ENCODE assay signal across 8 cellular contexts in the genomic region with DNA sequence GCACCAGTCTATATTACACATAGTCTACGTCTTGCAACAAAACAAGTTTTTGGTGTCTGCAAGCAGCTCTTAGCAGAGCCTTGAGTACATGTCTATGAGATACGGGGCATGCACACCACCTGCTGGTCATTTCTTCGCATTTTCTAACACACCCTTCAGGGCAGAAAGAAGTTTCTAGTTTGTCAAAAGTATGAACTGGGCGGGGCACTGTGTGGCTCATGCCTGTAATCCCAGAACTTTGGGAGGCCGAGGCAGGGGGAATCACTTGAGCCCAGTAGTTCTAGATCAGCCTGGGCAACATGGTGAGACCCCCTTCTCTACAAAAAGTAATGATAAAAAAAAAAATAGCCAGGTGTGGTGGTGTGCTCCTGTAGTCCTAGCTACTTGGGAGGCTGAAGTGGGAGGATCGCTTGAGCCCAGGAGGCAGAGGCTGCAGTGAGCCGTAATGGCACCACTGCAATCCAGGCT.
DNase-seq lines count a peak whose midpoint lies in the region; ATAC-seq and TF ChIP-seq lines count a peak whose summit lies in the region.

No MANE protein-coding gene starts in this region.

- peak; percentile 66 to 82 (median 70) for DNase-seq in CD4-positive, alpha-beta memory T cell
- DNase-seq in PC-9 (peak; percentile 71 to 74), fibroblast of gingiva (ENCODE audit: low read depth) (peak; percentile 80), nephron progenitor cell (peak; percentile 49)
- peak; percentile 67 for DNase-seq in activated T-cell treated with anti-CD3 and anti-CD28 coated beads, Interleukin-2, amount 50 U/mL, for 1 hour
- DNase-seq in stimulated activated naive CD8-positive, alpha-beta T cell treated with anti-CD3 and anti-CD28 coated beads, Interleukin-15, amount 100 ng/mL, for 72 hours: peak; percentile 70 to 83

- H3K36me3 Mint-ChIP-seq in CD4-positive, alpha-beta memory T cell: no peaks in the 10 kb centered on the region
- no peaks in the 10 kb centered on the region for H3K36me3 Mint-ChIP-seq in nephron progenitor cell (ENCODE audit: low read depth)

- no peaks in the 10 kb centered on the region for H3K27me3 ChIP-seq in CD4-positive, alpha-beta memory T cell (ENCODE audit: insufficient read depth, low read length)
- H3K27me3 ChIP-seq in PC-9 (ENCODE audit: insufficient read depth, low read depth): no peaks in the 10 kb centered on the region

- H3K4me3 Mint-ChIP-seq in CD4-positive, alpha-beta memory T cell: no peak overlapping the region
- H3K4me3 Mint-ChIP-seq in nephron progenitor cell: no peak overlapping the region
- no peak overlapping the region for H3K4me3 Mint-ChIP-seq in stimulated activated naive CD8-positive, alpha-beta T cell treated with anti-CD3 and anti-CD28 coated beads, Interleukin-15, amount 100 ng/mL, for 72 hours

- H3K9me3 Mint-ChIP-seq in CD4-positive, alpha-beta memory T cell: no peaks in the 10 kb centered on the region
- H3K9me3 Mint-ChIP-seq in nephron progenitor cell: no peaks in the 10 kb centered on the region
- H3K9me3 Mint-ChIP-seq in stimulated activated naive CD8-positive, alpha-beta T cell treated with anti-CD3 and anti-CD28 coated beads, Interleukin-15, amount 100 ng/mL, for 72 hours: no peaks in the 10 kb centered on the region

- no peaks in the 10 kb centered on the region for H3K9me2 ChIP-seq in PC-9 (ENCODE audit: insufficient read depth)

- peaks cover 0 to 4% (median 1%) of the 10 kb centered on the region in 4 donors for H3K4me1 Mint-ChIP-seq in CD4-positive, alpha-beta memory T cell
- peaks cover 35% of the 10 kb centered on the region for H3K4me1 Mint-ChIP-seq in nephron progenitor cell
- peaks cover 39% of the 10 kb centered on the region for H3K4me1 Mint-ChIP-seq in stimulated activated naive CD8-positive, alpha-beta T cell treated with anti-CD3 and anti-CD28 coated beads, Interleukin-15, amount 100 ng/mL, for 72 hours

- H3K27ac ChIP-seq in CD4-positive, alpha-beta memory T cell (ENCODE audit: low read depth, low read length): no peak overlapping the region
- no peak overlapping the region for H3K27ac ChIP-seq in PC-9

- peaks cover 1% of the 10 kb centered on the region in 2 donors for H3K27me3 Mint-ChIP-seq in CD4-positive, alpha-beta memory T cell
- H3K27me3 Mint-ChIP-seq in nephron progenitor cell (ENCODE audit: low read depth, poor library complexity): peaks cover 8% of the 10 kb centered on the region
- peaks cover 20% of the 10 kb centered on the region for H3K27me3 Mint-ChIP-seq in stimulated activated naive CD8-positive, alpha-beta T cell treated with anti-CD3 and anti-CD28 coated beads, Interleukin-15, amount 100 ng/mL, for 72 hours

- no peak overlapping the region for H2AFZ ChIP-seq in PC-9

- CTCF ChIA-PET in CD4-positive, alpha-beta memory T cell (lab: Charles Lee; ENCODE audit: partially characterized antibody): interaction anchor here (0.6 to 12.4 kb wide), 14 partner anchors 18 to 707 kb away, joined by 3 to 306 read pairs (median 4); no protein-coding TSS in a partner anchor
- CTCF ChIA-PET in PC-9 (lab: Charles Lee): interaction anchor here (0.5 to 1.0 kb wide), 8 partner anchors 41 to 395 kb away, joined by 3 to 19 read pairs (median 4); no protein-coding TSS in a partner anchor

- intact Hi-C loops in CD4-positive, alpha-beta memory T cell (cut with micrococcal nuclease): loop anchor here (1.0 to 2.0 kb wide), 5 partner anchors 31 to 707 kb away; no protein-coding TSS in a partner anchor
- intact Hi-C loops in PC-9 (cut with micrococcal nuclease; ENCODE audit: unreplicated experiment): loop anchor here (1.0 to 10.0 kb wide), 7 partner anchors 31 to 706 kb away; no protein-coding TSS in a partner anchor

- POLR2A ChIA-PET in CD4-positive, alpha-beta memory T cell (lab: Charles Lee; ENCODE audit: partially characterized antibody): interaction anchor here (0.6 to 1.0 kb wide), 3 partner anchors 30 to 346 kb away, joined by 3 to 4 read pairs (median 4); no protein-coding TSS in a partner anchor
- POLR2A ChIA-PET in PC-9 (lab: Charles Lee; ENCODE audit: unreplicated experiment): no interaction called here

- H3K4me3 ChIP-seq in CD4-positive, alpha-beta memory T cell (ENCODE audit: low read length in 2 of 2): no peak overlapping the region
- H3K4me3 ChIP-seq in PC-9: no peak overlapping the region

- H3K36me3 ChIP-seq in CD4-positive, alpha-beta memory T cell (ENCODE audit: insufficient read depth, low read length): no peaks in the 10 kb centered on the region
- no peaks in the 10 kb centered on the region for H3K36me3 ChIP-seq in PC-9 (ENCODE audit: low read depth)

- no peaks in the 10 kb centered on the region for H3K79me2 ChIP-seq in PC-9 (ENCODE audit: low read depth)

- H3F3A ChIP-seq in PC-9 (ENCODE audit: insufficient read depth, low read depth): no peaks in the 10 kb centered on the region

- ATAC-seq in GM19351 (IDR thresholded peaks at IDR 0.05; ENCODE audit: unreplicated experiment) (peak; percentile 85), HG03442 (IDR thresholded peaks at IDR 0.05; ENCODE audit: unreplicated experiment) (peak; percentile 88)
- ATAC-seq in stimulated activated naive CD8-positive, alpha-beta T cell treated with anti-CD3 and anti-CD28 coated beads, Interleukin-15, amount 100 ng/mL, for 72 hours: peak; percentile 95

- TF ChIP-seq CTCF in PC-9 (conservative IDR thresholded peaks at IDR 0.05): peak; percentile 73
- TF ChIP-seq CTCF in nephron progenitor cell (IDR thresholded peaks at IDR 0.05): peak; percentile 56

- no peaks in the 10 kb centered on the region for H3K9me3 ChIP-seq in CD4-positive, alpha-beta memory T cell (ENCODE audit: control insufficient read depth in 1 of 2, low read length in 2 of 2)
- no peaks in the 10 kb centered on the region for H3K9me3 ChIP-seq in PC-9 (ENCODE audit: insufficient read depth, low read depth)

- H3K4me2 ChIP-seq in PC-9: no peak overlapping the region

- no peak overlapping the region for H3K27ac Mint-ChIP-seq in CD4-positive, alpha-beta memory T cell
- H3K27ac Mint-ChIP-seq in nephron progenitor cell: no peak overlapping the region
- H3K27ac Mint-ChIP-seq in stimulated activated naive CD8-positive, alpha-beta T cell treated with anti-CD3 and anti-CD28 coated beads, Interleukin-15, amount 100 ng/mL, for 72 hours: no peak overlapping the region

- no TSS peak for BruUV-seq in PC-9 (replicated peaks; lab: Mats Ljungman, UMichigan)

- peaks cover 3% of the 10 kb centered on the region for H3K4me1 ChIP-seq in CD4-positive, alpha-beta memory T cell (ENCODE audit: insufficient read depth, low read length)
- peaks cover 6% of the 10 kb centered on the region for H3K4me1 ChIP-seq in PC-9 (replicated peaks; ENCODE audit: insufficient read depth)

- H4K20me1 ChIP-seq in PC-9 (ENCODE audit: insufficient read depth): no peaks in the 10 kb centered on the region
